ENCODE assay signal across 21 cellular contexts in genomic region chr3:48180021-48180420, GRCh38. TPM values are rescaled to one million over a fixed set of nuclear protein-coding genes. Genes with fewer than 3 reads are reported as not detected.
DNase-seq lines count a peak whose midpoint lies in the region; ATAC-seq and TF ChIP-seq lines count a peak whose summit lies in the region.
"Had no signal": no experiment of that assay in that cellular context is flagged by ENCODE, and none has a peak within 500 bp of the region (broad histone marks: within the 10 kb centered on the region; RNA-seq: fewer than 3 reads in every experiment).

No MANE protein-coding gene starts in this region.

- H3K79me2 ChIP-seq in DND-41 (ENCODE audit: insufficient read depth, low read length) = peaks cover 95% of the 10 kb centered on the region

- no peak overlapping the region for H3K4me3 ChIP-seq in DND-41 (ENCODE audit: low read depth in 1 of 2, low read length in 2 of 2)
- H3K4me3 ChIP-seq in lung = no peak overlapping the region
- H3K4me3 ChIP-seq in WERI-Rb-1 (ENCODE audit: low read depth, low read length) = no peak overlapping the region
- H3K4me3 ChIP-seq: BLaER1 treated with 17β-estradiol and CSF1 and Interleukin-3, amounts not matched to agents 10 nM and 100 nM had no signal

- no peaks in the 10 kb centered on the region for H3K27me3 ChIP-seq in DND-41 (ENCODE audit: insufficient read depth, low read length, poor library complexity)
- no peaks in the 10 kb centered on the region for H3K27me3 ChIP-seq in lung (ENCODE audit: control insufficient read depth, insufficient read depth)
- no peaks in the 10 kb centered on the region for H3K27me3 ChIP-seq in WERI-Rb-1 (ENCODE audit: insufficient read depth, low read depth, severe bottlenecking)
- H3K27me3 ChIP-seq: BLaER1 treated with 17β-estradiol and CSF1 and Interleukin-3, amounts not matched to agents 10 nM and 100 nM had no signal

- H3K4me2 ChIP-seq in DND-41 (ENCODE audit: insufficient read depth, low read length) = peak overlapping the region; percentile 30; the same call in 1 of the 2 replicates
- H3K4me2 ChIP-seq: BLaER1 treated with 17β-estradiol and CSF1 and Interleukin-3, amounts not matched to agents 10 nM and 100 nM had no signal

- WGBS in lung, 2 donors = 74 to 90% methylated on average over 5 of the region's 5 CpGs

- peaks cover 41% of the 10 kb centered on the region for H3K4me1 ChIP-seq in DND-41 (ENCODE audit: insufficient read depth, low read length)
- H3K4me1 ChIP-seq in lung (ENCODE audit: control insufficient read depth in 2 of 2, insufficient read depth in 2 of 2, low read length in 2 of 2) = no peaks in the 10 kb centered on the region

- no peak for TF ChIP-seq CTCF in DND-41 (IDR thresholded peaks at IDR 0.05; ENCODE audit: borderline replicate concordance, extremely low read depth, low read length, poor library complexity, severe bottlenecking)
- no peak for TF ChIP-seq CTCF in lung (IDR thresholded peaks at IDR 0.05; ENCODE audit: control extremely low read depth, extremely low read depth)
- no peak for TF ChIP-seq CTCF in WERI-Rb-1 (IDR thresholded peaks at IDR 0.05; ENCODE audit: low read depth, low read length)

- peak; percentile 34 for DNase-seq in DMS79 (lab: John Stamatoyannopoulos, UW)
- DNase-seq in DND-41 = no peak
- DNase-seq in NCI-H524 treated with DMSO at 0.1 percent for 48 hours (lab: John Stamatoyannopoulos, UW) = peak; percentile 26
- DNase-seq in lung (ENCODE audit: low spot score) = peak; percentile 58
- no peak for DNase-seq in left lobe of liver (ENCODE audit: low spot score)
- DNase-seq in ureter (ENCODE audit: low spot score) = no peak
- no peak for DNase-seq in WERI-Rb-1
- no peak for DNase-seq in pons (ENCODE audit: low spot score)
- DNase-seq: Calu3; CD8-positive, alpha-beta T cell; GF-D8; GOT3; HFFc6; IMR-90 had no signal

- no peak overlapping the region for H3K9ac ChIP-seq in DND-41 (ENCODE audit: low read depth, low read length)

- H3K36me3 ChIP-seq in DND-41 (ENCODE audit: insufficient read depth, low read length) (peaks cover 97% of the 10 kb centered on the region), lung (ENCODE audit: control insufficient read depth in 2 of 2, insufficient read depth in 2 of 2, low read length in 2 of 2) (peaks cover 0 to 2% of the 10 kb centered on the region in 2 donors), WERI-Rb-1 (peaks cover 97% of the 10 kb centered on the region)

- H3K9me3 ChIP-seq in DND-41 (ENCODE audit: insufficient read depth, low read length, severe bottlenecking) (no peaks in the 10 kb centered on the region), lung (ENCODE audit: control insufficient read depth in 2 of 2, insufficient read depth in 1 of 2, low read length in 1 of 2) (no peaks in the 10 kb centered on the region), WERI-Rb-1 (ENCODE audit: severe bottlenecking) (no peaks in the 10 kb centered on the region)
- H3K9me3 ChIP-seq: BLaER1 treated with 17β-estradiol and CSF1 and Interleukin-3, amounts not matched to agents 10 nM and 100 nM had no signal

- H3K27ac ChIP-seq in DND-41 (ENCODE audit: low read length) (no peak overlapping the region), lung (ENCODE audit: low read depth in 1 of 2, low read length in 1 of 2) (no peak overlapping the region), WERI-Rb-1 (no peak overlapping the region)
- H3K27ac ChIP-seq: BLaER1 treated with 17β-estradiol and CSF1 and Interleukin-3, amounts not matched to agents 10 nM and 100 nM; HL-60 had no signal

- H4K20me1 ChIP-seq in DND-41 (ENCODE audit: insufficient read depth, low read length) = peaks cover 71% of the 10 kb centered on the region

- no peak for ATAC-seq in DND-41 (ENCODE audit: insufficient read depth, low read depth)
- no peak for ATAC-seq in lung (ENCODE audit: insufficient read depth, low FRiP score)
- ATAC-seq in left lobe of liver = no peak
- ATAC-seq: CD8-positive, alpha-beta T cell; HCT116 had no signal

- no peak overlapping the region for H2AFZ ChIP-seq in DND-41 (ENCODE audit: low read depth, low read length)

RNA-seq across cellular contexts. Expression of gene CDC25A, which starts 8.2 kb away (rescaled TPM):
- 1 to 10 TPM; 1.4 to 1.5 TPM for total RNA-seq in lung
- under 1 TPM; 0.57 to 0.87 TPM for polyA plus RNA-seq in lung
- total RNA-seq in left lobe of liver = 0.58 TPM
- total RNA-seq in ureter = 2.1 TPM

RNA-seq across cellular contexts. Expression of gene CAMP, which starts 43.3 kb away (rescaled TPM):
- total RNA-seq in lung (1 to 10 TPM; 1.3 to 1.9 TPM), left lobe of liver (0.40 TPM), ureter (2.0 TPM)
- 1 to 10 TPM; 1.5 to 5.5 TPM for polyA plus RNA-seq in lung
- total RNA-seq: A172; B cell; Calu3; CD8-positive, alpha-beta T cell; Daoy; H7; HFFc6; IMR-90 had no signal
- polyA plus RNA-seq: IMR-90 had no signal

Comparison
In these comparisons a context has a peak if more than half of its experiments do, and no peak if none do; other contexts are left out.
1. DNase-seq: peak in DMS79 (single experiment), NCI-H524 treated with DMSO at 0.1 percent for 48 hours (single experiment) and lung (single experiment); none in DND-41 (single experiment), left lobe of liver (single experiment), ureter (single experiment), WERI-Rb-1 (single experiment) and pons (single experiment).